In the genomic region with DNA sequence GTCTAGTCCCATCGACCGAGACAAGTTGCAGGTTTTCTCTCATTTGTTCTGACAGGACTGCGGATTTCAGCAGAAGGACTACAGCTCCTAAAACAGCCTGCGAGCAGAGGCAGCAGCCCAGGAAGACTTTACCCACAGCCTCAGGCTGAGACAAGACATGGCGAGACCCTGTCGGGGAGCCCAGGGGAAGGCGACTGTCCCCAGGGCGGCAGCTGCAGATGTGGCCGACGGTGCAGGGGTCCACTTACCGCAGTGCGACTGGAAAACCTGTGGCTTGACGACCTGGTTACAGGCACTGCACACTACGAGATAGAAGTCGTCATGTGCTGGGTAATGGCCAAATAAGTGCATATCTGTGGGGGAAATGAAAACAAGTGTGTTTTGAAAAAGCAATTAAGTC, we compare ENCODE assay signal across 15 cellular contexts.
DNase-seq lines count a peak whose midpoint lies in the region; ATAC-seq and TF ChIP-seq lines count a peak whose summit lies in the region.
"Had no signal": no experiment of that assay in that cellular context is flagged by ENCODE, and none has a peak within 500 bp of the region (broad histone marks: within the 10 kb centered on the region; RNA-seq: fewer than 3 reads in every experiment).

No MANE protein-coding gene starts in this region.

- H3K36me3 Mint-ChIP-seq in CD4-positive, CD25-positive, alpha-beta regulatory T cell = peaks cover 32% of the 10 kb centered on the region
- H3K36me3 Mint-ChIP-seq in H9 (ENCODE audit: insufficient read depth in 1 of 3, low read depth in 3 of 3) = peaks cover 0 to 7% (median 5%) of the 10 kb centered on the region in 3 experiments; a peak in 5 of 7 replicates

- no peak overlapping the region for H3K9ac ChIP-seq in H9 (ENCODE audit: extremely low read depth, insufficient read length, low read length)

- H3K27ac ChIP-seq in CD4-positive, CD25-positive, alpha-beta regulatory T cell (ENCODE audit: insufficient read depth, low read length, poor library complexity, severe bottlenecking) = no peak overlapping the region
- H3K27ac ChIP-seq in H9 (ENCODE audit: insufficient read length, low read depth, low read length) = no peak overlapping the region
- no peak overlapping the region for H3K27ac ChIP-seq in coronary artery
- H3K27ac ChIP-seq: C4-2B, HL-60 had no signal

- H3K23ac ChIP-seq in H9 (ENCODE audit: insufficient read length, low read depth, low read length) = no peak overlapping the region

- no peak overlapping the region for H2BK15ac ChIP-seq in H9 (ENCODE audit: low read depth, low read length)

- no peak overlapping the region for H3K18ac ChIP-seq in H9 (ENCODE audit: insufficient read length, low read depth, low read length)

- no peaks in the 10 kb centered on the region for H4K20me1 ChIP-seq in H9 (ENCODE audit: control insufficient read depth, insufficient read depth, insufficient read length)

- H3T11ph ChIP-seq in H9 (ENCODE audit: low read length) = no peak overlapping the region

- no peak overlapping the region for H3K4me3 ChIP-seq in CD4-positive, CD25-positive, alpha-beta regulatory T cell (ENCODE audit: low read depth, low read length)
- H3K4me3 ChIP-seq in coronary artery = no peak overlapping the region
- no peak overlapping the region for H3K4me3 ChIP-seq in BE2C (ENCODE audit: low read depth, low read length)

- no peak overlapping the region for H4K5ac ChIP-seq in H9 (ENCODE audit: insufficient read length, low read depth, low read length)

- no peaks in the 10 kb centered on the region for H3K27me3 Mint-ChIP-seq in CD4-positive, CD25-positive, alpha-beta regulatory T cell
- no peaks in the 10 kb centered on the region for H3K27me3 Mint-ChIP-seq in H9 (ENCODE audit: low read depth)
- H3K27me3 Mint-ChIP-seq: B cell had no signal

- no peak overlapping the region for H2AK5ac ChIP-seq in H9 (ENCODE audit: insufficient read length, low read length)

- peaks cover 8 to 37% (median 26%) of the 10 kb centered on the region in 4 donors for H3K4me1 Mint-ChIP-seq in CD4-positive, CD25-positive, alpha-beta regulatory T cell
- peaks cover 20 to 25% of the 10 kb centered on the region in 2 experiments for H3K4me1 Mint-ChIP-seq in H9
- H3K4me1 Mint-ChIP-seq: B cell had no signal

- peaks cover 33% of the 10 kb centered on the region for H3K36me3 ChIP-seq in CD4-positive, CD25-positive, alpha-beta regulatory T cell (ENCODE audit: control insufficient read depth, insufficient read depth, low read length)
- H3K36me3 ChIP-seq in BE2C = no peaks in the 10 kb centered on the region

- intact Hi-C loops in sciatic nerve (cut with DNase I) = no loop called here

- H3K9me3 ChIP-seq in CD4-positive, CD25-positive, alpha-beta regulatory T cell (ENCODE audit: control insufficient read depth in 2 of 2, low read length in 2 of 2) = no peaks in the 10 kb centered on the region
- H3K9me3 ChIP-seq in H9 (ENCODE audit: control insufficient read depth, low read depth, low read length) (no peaks in the 10 kb centered on the region), BE2C (no peaks in the 10 kb centered on the region)

- H3K14ac ChIP-seq in H9 (ENCODE audit: insufficient read depth, low read length) = peak overlapping the region; percentile 39; the same call in 1 of the 2 replicates

- H3K79me1 ChIP-seq in H9 (ENCODE audit: insufficient read depth, low read depth, low read length, poor library complexity, severe bottlenecking) = no peaks in the 10 kb centered on the region

- ATAC-seq in CD4-positive, CD25-positive, alpha-beta regulatory T cell (ENCODE audit: low read depth in 2 of 2) = no peak
- ATAC-seq in sciatic nerve (no peak), GM21526 (IDR thresholded peaks at IDR 0.05; ENCODE audit: low FRiP score, unreplicated experiment) (no peak)
- ATAC-seq: CD8-positive, alpha-beta T cell; HCT116 had no signal

- peak overlapping the region in 2 of 3 donors; percentile 48 to 84 for H3K27ac Mint-ChIP-seq in CD4-positive, CD25-positive, alpha-beta regulatory T cell
- H3K27ac Mint-ChIP-seq in H9 = peak overlapping the region in 2 of 3 experiments; percentile 45 to 71; a peak in 3 of 7 replicates
- H3K27ac Mint-ChIP-seq: B cell; CD8-positive, alpha-beta T cell had no signal

- DNase-seq in CD4-positive, CD25-positive, alpha-beta regulatory T cell = no peak
- DNase-seq in H9 (no peak), coronary artery (ENCODE audit: low spot score) (peak; percentile 22), sciatic nerve (ENCODE audit: low spot score) (peak; percentile 50), SHP77 treated with DMSO at 0.1 percent for 48 hours (lab: John Stamatoyannopoulos, UW) (no peak), BE2C (no peak)
- DNase-seq: CD8-positive, alpha-beta T cell; COR-L47; DND-41; GDM1 had no signal

- peaks cover 24% of the 10 kb centered on the region for H3K4me1 ChIP-seq in CD4-positive, CD25-positive, alpha-beta regulatory T cell (ENCODE audit: control insufficient read depth, insufficient read depth, low read length, poor library complexity, severe bottlenecking)
- no peaks in the 10 kb centered on the region for H3K4me1 ChIP-seq in H9 (ENCODE audit: insufficient read depth, low read length)
- peaks cover 3% of the 10 kb centered on the region; the same call in 1 of the 2 replicates for H3K4me1 ChIP-seq in BE2C

- H4K91ac ChIP-seq in H9 (ENCODE audit: insufficient read length, low read depth, low read length) = no peak overlapping the region

- H2BK5ac ChIP-seq in H9 (ENCODE audit: insufficient read length, low read length) = no peak overlapping the region

- WGBS in H9 (ENCODE audit: extremely low coverage, insufficient read length, low lambda C conversion rate) = no CpG with 5 or more reads among the region's 15 CpGs

- H2BK20ac ChIP-seq in H9 (ENCODE audit: low read depth, low read length, poor library complexity, severe bottlenecking) = no peak overlapping the region

- H3K4me2 ChIP-seq in H9 (ENCODE audit: insufficient read depth, insufficient read length, low read length) = no peak overlapping the region

- no peak overlapping the region for H2AFZ ChIP-seq in H9 (ENCODE audit: low read length)

- no peaks in the 10 kb centered on the region for H3K9me3 Mint-ChIP-seq in CD4-positive, CD25-positive, alpha-beta regulatory T cell
- H3K9me3 Mint-ChIP-seq in H9 = no peaks in the 10 kb centered on the region; a peak in 1 of 5 replicates
- H3K9me3 Mint-ChIP-seq: CD8-positive, alpha-beta T cell had no signal

- no peaks in the 10 kb centered on the region for H3K27me3 ChIP-seq in CD4-positive, CD25-positive, alpha-beta regulatory T cell (ENCODE audit: control insufficient read depth, insufficient read depth, low read length)
- no peaks in the 10 kb centered on the region for H3K27me3 ChIP-seq in H9 (ENCODE audit: insufficient read depth, low read length)
- no peaks in the 10 kb centered on the region for H3K27me3 ChIP-seq in BE2C

- no peak overlapping the region for H2BK12ac ChIP-seq in H9 (ENCODE audit: insufficient read length, low read depth, low read length)

- no peaks in the 10 kb centered on the region for H3K79me2 ChIP-seq in H9 (ENCODE audit: insufficient read depth, low read length)

- H2BK120ac ChIP-seq in H9 (ENCODE audit: low read depth, low read length, poor library complexity, severe bottlenecking) = no peak overlapping the region

- TF ChIP-seq CTCF in H9 (conservative IDR thresholded peaks at IDR 0.05) (no peak), coronary artery (IDR thresholded peaks at IDR 0.05) (no peak), BE2C (IDR thresholded peaks at IDR 0.05; ENCODE audit: low read depth, low read length) (no peak)

- no peak overlapping the region for H4K8ac ChIP-seq in H9 (replicated peaks; ENCODE audit: insufficient read length, low read depth, low read length)

- H3K23me2 ChIP-seq in H9 (ENCODE audit: insufficient read length, low read depth, low read length, poor library complexity, severe bottlenecking) = no peaks in the 10 kb centered on the region

- no peak overlapping the region for H3K4me3 Mint-ChIP-seq in CD4-positive, CD25-positive, alpha-beta regulatory T cell
- no peak overlapping the region for H3K4me3 Mint-ChIP-seq in H9
- H3K4me3 Mint-ChIP-seq: B cell; CD8-positive, alpha-beta T cell had no signal

- H3K4ac ChIP-seq in H9 (ENCODE audit: low read depth, low read length) = no peak overlapping the region

- no peak overlapping the region for H3K56ac ChIP-seq in H9 (ENCODE audit: insufficient read length, low read depth, low read length)

Comparison
In these comparisons a context has a peak if more than half of its experiments do, and no peak if none do; other contexts are left out.
1. DNase-seq: peak in coronary artery (single experiment) and sciatic nerve (single experiment); none in CD4-positive, CD25-positive, alpha-beta regulatory T cell (0 of 3), H9 (single experiment), SHP77 treated with DMSO at 0.1 percent for 48 hours (single experiment) and BE2C (single experiment).